20 cellular contexts compared by ENCODE assay signal in the genomic region with DNA sequence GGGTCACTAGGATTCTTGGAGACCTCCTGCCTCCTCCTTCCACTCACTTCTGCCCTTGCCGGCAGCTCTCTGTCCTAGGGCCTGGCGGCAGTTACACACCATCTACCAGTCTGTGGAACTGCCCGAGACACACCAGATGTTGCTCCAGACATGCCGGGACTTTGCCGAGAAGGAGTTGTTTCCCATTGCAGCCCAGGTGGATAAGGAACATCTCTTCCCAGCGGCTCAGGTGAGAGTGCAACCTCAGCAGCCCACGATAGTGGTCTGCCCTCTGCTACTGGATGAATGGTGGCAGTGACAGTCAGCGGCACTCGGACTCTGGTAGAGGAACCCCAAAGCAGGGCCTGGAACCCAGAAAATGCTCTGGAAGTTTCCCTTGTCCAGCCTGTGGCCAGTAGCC. TPM values are rescaled to one million over a fixed set of nuclear protein-coding genes. Genes with fewer than 3 reads are reported as not detected.
A peak's percentile ranks its signal among the peaks of the same experiment; 100 is the strongest.
DNase-seq lines count a peak whose midpoint lies in the region; ATAC-seq, FAIRE-seq and TF ChIP-seq lines count a peak whose summit lies in the region.
"Had no signal": no experiment of that assay in that cellular context is flagged by ENCODE, and none has a peak within 500 bp of the region (broad histone marks: within the 10 kb centered on the region; RNA-seq: fewer than 3 reads in every experiment).

No MANE protein-coding gene starts in this region.

- H3K4me3 ChIP-seq in lower lobe of right lung = no peak overlapping the region
- H3K4me3 ChIP-seq in small intestine (ENCODE audit: low read depth in 1 of 2, low read length in 2 of 2) = peak overlapping the region in 1 of 2 donors; percentile 76
- no peak overlapping the region for H3K4me3 ChIP-seq in OCI-LY7 (ENCODE audit: low read depth, low read length, poor library complexity, severe bottlenecking)
- H3K4me3 ChIP-seq in upper lobe of right lung = no peak overlapping the region

- TF ChIP-seq CTCF in lower lobe of right lung (IDR thresholded peaks at IDR 0.05) = no peak
- no peak for TF ChIP-seq CTCF in OCI-LY7 (conservative IDR thresholded peaks at IDR 0.05; ENCODE audit: low read length)
- no peak for TF ChIP-seq CTCF in upper lobe of right lung (IDR thresholded peaks at IDR 0.05)

- no peaks in the 10 kb centered on the region for H4K20me1 ChIP-seq in OCI-LY7 (ENCODE audit: insufficient read depth, low read length)

- DNase-seq in activated naive CD4-positive, alpha-beta T cell treated with anti-CD3 and anti-CD28 coated beads, Interleukin-2, amount 10 ng/mL, durations not matched to agents 7 days and 5 days = no peak
- no peak for DNase-seq in activated naive CD4-positive, alpha-beta T cell treated with anti-CD3 and anti-CD28 coated beads, Interleukin-2, amount 50 U/mL, for 72 hours (ENCODE audit: low spot score in 2 of 2)
- DNase-seq in activated T-helper 2 cell treated with anti-CD3 and anti-CD28 coated beads, Interferon-gamma antibody, Interleukin-2, Interleukin-4, amounts not matched to agents 10 μg/mL and 5 μg/mL and 100 μg/mL, durations not matched to agents 14 hours and 24 hours and 36 hours (ENCODE audit: low spot score) = no peak
- DNase-seq in lower lobe of right lung (peak; percentile 37), small intestine (peak; percentile 36), OCI-LY7 (ENCODE audit: low spot score) (no peak), upper lobe of right lung (no peak)
- DNase-seq: ACHN; adrenal gland; caudate nucleus; effector CD8-positive, alpha-beta T cell; heart right ventricle; NCI-H2029; NCI-H510A; SHP77 treated with DMSO at 0.1 percent for 48 hours; stimulated activated CD4-positive, alpha-beta T cell treated with anti-CD3 and anti-CD28 coated beads, Interleukin-1b, Interleukin-23, amount 100 ng/mL, for 48 hours had no signal

- H3K4me3 Mint-ChIP-seq in activated naive CD4-positive, alpha-beta T cell treated with anti-CD3 and anti-CD28 coated beads, Interleukin-2, amount 10 ng/mL, durations not matched to agents 7 days and 5 days = peak overlapping the region; percentile 95
- peak overlapping the region; percentile 26 for H3K4me3 Mint-ChIP-seq in activated T-helper 2 cell treated with anti-CD3 and anti-CD28 coated beads, Interferon-gamma antibody, Interleukin-2, Interleukin-4, amounts not matched to agents 10 μg/mL and 5 μg/mL and 100 μg/mL, durations not matched to agents 14 hours and 24 hours and 36 hours (ENCODE audit: low read depth)

- peaks cover 25% of the 10 kb centered on the region for H3K4me1 Mint-ChIP-seq in activated naive CD4-positive, alpha-beta T cell treated with anti-CD3 and anti-CD28 coated beads, Interleukin-2, amount 10 ng/mL, durations not matched to agents 7 days and 5 days
- H3K4me1 Mint-ChIP-seq in activated T-helper 2 cell treated with anti-CD3 and anti-CD28 coated beads, Interferon-gamma antibody, Interleukin-2, Interleukin-4, amounts not matched to agents 10 μg/mL and 5 μg/mL and 100 μg/mL, durations not matched to agents 14 hours and 24 hours and 36 hours (ENCODE audit: low read depth) = peaks cover 18% of the 10 kb centered on the region

- no peak overlapping the region for H3K27ac ChIP-seq in lower lobe of right lung
- H3K27ac ChIP-seq in small intestine (ENCODE audit: low read depth in 1 of 2, low read length in 1 of 2) = peak overlapping the region in 1 of 2 donors; percentile 86
- H3K27ac ChIP-seq in OCI-LY7 (ENCODE audit: low read depth, low read length, poor library complexity, severe bottlenecking) = no peak overlapping the region
- no peak overlapping the region for H3K27ac ChIP-seq in upper lobe of right lung
- H3K27ac ChIP-seq: neutrophil had no signal

- H3K79me2 ChIP-seq in OCI-LY7 (ENCODE audit: insufficient read depth, low read depth, low read length) = no peaks in the 10 kb centered on the region

- no peak for FAIRE-seq in small intestine (lab: Jason Lieb, UNC)
- FAIRE-seq: GM12891, islet of Langerhans had no signal

- H3K27me3 ChIP-seq in lower lobe of right lung (ENCODE audit: low read depth) (no peaks in the 10 kb centered on the region), small intestine (ENCODE audit: control insufficient read depth in 2 of 2, insufficient read depth in 2 of 2, low read length in 2 of 2) (no peaks in the 10 kb centered on the region), upper lobe of right lung (no peaks in the 10 kb centered on the region)
- H3K27me3 ChIP-seq: adrenal gland, heart right ventricle, neutrophil had no signal

- ATAC-seq in activated naive CD4-positive, alpha-beta T cell treated with anti-CD3 and anti-CD28 coated beads, Interleukin-2, amount 50 U/mL, for 72 hours = no peak
- ATAC-seq in lower lobe of right lung (no peak), upper lobe of right lung (no peak), HG03097 (IDR thresholded peaks at IDR 0.05; ENCODE audit: low FRiP score, unreplicated experiment) (no peak)

- no peak overlapping the region for H3K4me2 ChIP-seq in OCI-LY7 (ENCODE audit: low read length)

- no peaks in the 10 kb centered on the region for H3K9me3 ChIP-seq in lower lobe of right lung
- no peaks in the 10 kb centered on the region for H3K9me3 ChIP-seq in small intestine (ENCODE audit: control insufficient read depth, low read depth)
- no peaks in the 10 kb centered on the region for H3K9me3 ChIP-seq in OCI-LY7 (ENCODE audit: low read length)
- H3K9me3 ChIP-seq in upper lobe of right lung = no peaks in the 10 kb centered on the region
- H3K9me3 ChIP-seq: adrenal gland, heart right ventricle, neutrophil had no signal

- H3K27ac Mint-ChIP-seq in activated naive CD4-positive, alpha-beta T cell treated with anti-CD3 and anti-CD28 coated beads, Interleukin-2, amount 10 ng/mL, durations not matched to agents 7 days and 5 days = no peak overlapping the region
- H3K27ac Mint-ChIP-seq in activated naive CD4-positive, alpha-beta T cell treated with anti-CD3 and anti-CD28 coated beads, Interleukin-2, amount 50 U/mL, for 72 hours = no peak overlapping the region
- no peak overlapping the region for H3K27ac Mint-ChIP-seq in activated T-helper 2 cell treated with anti-CD3 and anti-CD28 coated beads, Interferon-gamma antibody, Interleukin-2, Interleukin-4, amounts not matched to agents 10 μg/mL and 5 μg/mL and 100 μg/mL, durations not matched to agents 14 hours and 24 hours and 36 hours

- no peaks in the 10 kb centered on the region for H3K27me3 Mint-ChIP-seq in activated naive CD4-positive, alpha-beta T cell treated with anti-CD3 and anti-CD28 coated beads, Interleukin-2, amount 10 ng/mL, durations not matched to agents 7 days and 5 days
- no peaks in the 10 kb centered on the region for H3K27me3 Mint-ChIP-seq in activated T-helper 2 cell treated with anti-CD3 and anti-CD28 coated beads, Interferon-gamma antibody, Interleukin-2, Interleukin-4, amounts not matched to agents 10 μg/mL and 5 μg/mL and 100 μg/mL, durations not matched to agents 14 hours and 24 hours and 36 hours (ENCODE audit: low read depth)

- H3K36me3 ChIP-seq in lower lobe of right lung (peaks cover 48% of the 10 kb centered on the region), small intestine (ENCODE audit: control insufficient read depth in 2 of 2, insufficient read depth in 2 of 2, low read length in 2 of 2) (peaks cover 11% of the 10 kb centered on the region in 2 donors), OCI-LY7 (ENCODE audit: insufficient read depth, low read length) (peaks cover 30% of the 10 kb centered on the region), upper lobe of right lung (peaks cover 40% of the 10 kb centered on the region)

- no peaks in the 10 kb centered on the region for H3K9me2 ChIP-seq in OCI-LY7 (ENCODE audit: insufficient read depth, low read length)

- H3K36me3 Mint-ChIP-seq in activated naive CD4-positive, alpha-beta T cell treated with anti-CD3 and anti-CD28 coated beads, Interleukin-2, amount 10 ng/mL, durations not matched to agents 7 days and 5 days = peaks cover 36% of the 10 kb centered on the region
- peaks cover 15 to 19% of the 10 kb centered on the region in 2 donors for H3K36me3 Mint-ChIP-seq in activated naive CD4-positive, alpha-beta T cell treated with anti-CD3 and anti-CD28 coated beads, Interleukin-2, amount 50 U/mL, for 72 hours
- H3K36me3 Mint-ChIP-seq in activated T-helper 2 cell treated with anti-CD3 and anti-CD28 coated beads, Interferon-gamma antibody, Interleukin-2, Interleukin-4, amounts not matched to agents 10 μg/mL and 5 μg/mL and 100 μg/mL, durations not matched to agents 14 hours and 24 hours and 36 hours (ENCODE audit: low read depth) = peaks cover 38% of the 10 kb centered on the region

- no peaks in the 10 kb centered on the region for H3K9me3 Mint-ChIP-seq in activated naive CD4-positive, alpha-beta T cell treated with anti-CD3 and anti-CD28 coated beads, Interleukin-2, amount 10 ng/mL, durations not matched to agents 7 days and 5 days
- H3K9me3 Mint-ChIP-seq in activated naive CD4-positive, alpha-beta T cell treated with anti-CD3 and anti-CD28 coated beads, Interleukin-2, amount 50 U/mL, for 72 hours = no peaks in the 10 kb centered on the region
- no peaks in the 10 kb centered on the region for H3K9me3 Mint-ChIP-seq in activated T-helper 2 cell treated with anti-CD3 and anti-CD28 coated beads, Interferon-gamma antibody, Interleukin-2, Interleukin-4, amounts not matched to agents 10 μg/mL and 5 μg/mL and 100 μg/mL, durations not matched to agents 14 hours and 24 hours and 36 hours

- no peak overlapping the region for H2AFZ ChIP-seq in OCI-LY7 (ENCODE audit: low read length)

- BruUV-seq in OCI-LY7 (replicated peaks; lab: Mats Ljungman, UMichigan) = no TSS peak

- 11 to 72% (median 37%) methylated on average over 9 of the region's 9 CpGs for WGBS in small intestine, 3 donors

- H3K4me1 ChIP-seq in lower lobe of right lung (peaks cover 14% of the 10 kb centered on the region), small intestine (ENCODE audit: control insufficient read depth in 2 of 2, insufficient read depth in 1 of 2, low read depth in 1 of 2, low read length in 1 of 2) (peaks cover 0 to 4% of the 10 kb centered on the region in 2 donors), OCI-LY7 (ENCODE audit: insufficient read depth, low read length, poor library complexity, severe bottlenecking) (peaks cover 22% of the 10 kb centered on the region), upper lobe of right lung (peaks cover 15% of the 10 kb centered on the region)

- POLR2A ChIA-PET in OCI-LY7 (lab: Charles Lee) = no interaction called here

- CTCF ChIA-PET in activated naive CD4-positive, alpha-beta T cell treated with anti-CD3 and anti-CD28 coated beads, Interleukin-2, amount 10 ng/mL, durations not matched to agents 7 days and 5 days (lab: Charles Lee) = no interaction called here
- CTCF ChIA-PET in OCI-LY7 (lab: Charles Lee; ENCODE audit: unreplicated experiment) = no interaction called here

- intact Hi-C loops in activated T-helper 2 cell treated with anti-CD3 and anti-CD28 coated beads, Interferon-gamma antibody, Interleukin-2, Interleukin-4, amounts not matched to agents 10 μg/mL and 5 μg/mL and 100 μg/mL, durations not matched to agents 14 hours and 24 hours and 36 hours (cut with micrococcal nuclease) = loop anchor here (5.0 to 10.0 kb wide), 3 partner anchors 35 to 248 kb away; a partner anchor contains a TSS
- intact Hi-C loops in lower lobe of right lung (cut with DNase I) = no loop called here
- intact Hi-C loops in OCI-LY7 (cut with micrococcal nuclease; ENCODE audit: unreplicated experiment) = loop anchor here (5.0 to 10.0 kb wide), 3 partner anchors 145 to 292 kb away; a partner anchor contains a TSS
- intact Hi-C loops in upper lobe of right lung (cut with DNase I) = no loop called here

RNA-seq across cellular contexts. Expression of a gene that starts 1.3 kb away (rescaled TPM):
- 10 to 100 TPM; 15.9 to 24.5 TPM for total RNA-seq in activated naive CD4-positive, alpha-beta T cell treated with anti-CD3 and anti-CD28 coated beads, Interleukin-2, amount 50 U/mL, for 72 hours
- 16.4 and 16.6 TPM in 2 replicates for total RNA-seq in activated T-helper 2 cell treated with anti-CD3 and anti-CD28 coated beads, Interferon-gamma antibody, Interleukin-2, Interleukin-4, amounts not matched to agents 10 μg/mL and 5 μg/mL and 100 μg/mL, durations not matched to agents 14 hours and 24 hours and 36 hours
- total RNA-seq in lower lobe of right lung (24.4 TPM), OCI-LY7 (2022) (11.2 and 14.5 TPM in 2 replicates), upper lobe of right lung (20.9 TPM)
- 100 to 1,000 TPM in 2 of 3 donors, 10 to 100 TPM in 1; 99.4 to 359 (median 270) TPM for polyA plus RNA-seq in small intestine
- total RNA-seq in OCI-LY7 (2014; rRNA removed; shearing (Covaris generic)) = 7.7 and 8.8 TPM in 2 replicates

RNA-seq across cellular contexts. Expression of a gene that starts 16.7 kb away (rescaled TPM):
- total RNA-seq in activated naive CD4-positive, alpha-beta T cell treated with anti-CD3 and anti-CD28 coated beads, Interleukin-2, amount 50 U/mL, for 72 hours = 10 to 100 TPM; 24.3 to 26.7 TPM
- total RNA-seq in activated T-helper 2 cell treated with anti-CD3 and anti-CD28 coated beads, Interferon-gamma antibody, Interleukin-2, Interleukin-4, amounts not matched to agents 10 μg/mL and 5 μg/mL and 100 μg/mL, durations not matched to agents 14 hours and 24 hours and 36 hours = 25.1 and 27.0 TPM in 2 replicates
- total RNA-seq in lower lobe of right lung (27.1 TPM), OCI-LY7 (2022) (24.6 and 27.4 TPM in 2 replicates), upper lobe of right lung (23.0 TPM)
- polyA plus RNA-seq in small intestine = 10 to 100 TPM in 1 of 3 donors, 1 to 10 TPM in 2; 6.9 to 19.1 (median 8.6) TPM
- total RNA-seq in OCI-LY7 (2014; rRNA removed; shearing (Covaris generic)) = 16.5 and 17.2 TPM in 2 replicates

RNA-seq across cellular contexts. Expression of a gene that starts 40.0 kb away (rescaled TPM):
- total RNA-seq in activated naive CD4-positive, alpha-beta T cell treated with anti-CD3 and anti-CD28 coated beads, Interleukin-2, amount 50 U/mL, for 72 hours = 10 to 100 TPM; 51.0 to 89.9 TPM
- 136 and 142 TPM in 2 replicates for total RNA-seq in activated T-helper 2 cell treated with anti-CD3 and anti-CD28 coated beads, Interferon-gamma antibody, Interleukin-2, Interleukin-4, amounts not matched to agents 10 μg/mL and 5 μg/mL and 100 μg/mL, durations not matched to agents 14 hours and 24 hours and 36 hours
- 98.1 TPM for total RNA-seq in lower lobe of right lung
- polyA plus RNA-seq in small intestine = 100 to 1,000 TPM in 1 of 3 donors, 10 to 100 TPM in 1, 1 to 10 TPM in 1; 9.7 to 228 (median 14.3) TPM
- 69.7 and 74.1 TPM in 2 replicates for total RNA-seq in OCI-LY7 (2014; rRNA removed; shearing (Covaris generic))
- total RNA-seq in OCI-LY7 (2022) = 82.4 and 101 TPM in 2 replicates
- 115 TPM for total RNA-seq in upper lobe of right lung

Comparison
In these comparisons a context has a peak if more than half of its experiments do, and no peak if none do; other contexts are left out.
1. DNase-seq: peak in lower lobe of right lung (single experiment) and small intestine (single experiment); none in activated naive CD4-positive, alpha-beta T cell treated with anti-CD3 and anti-CD28 coated beads, Interleukin-2, amount 10 ng/mL, durations not matched to agents 7 days and 5 days (single experiment), activated naive CD4-positive, alpha-beta T cell treated with anti-CD3 and anti-CD28 coated beads, Interleukin-2, amount 50 U/mL, for 72 hours (0 of 2), activated T-helper 2 cell treated with anti-CD3 and anti-CD28 coated beads, Interferon-gamma antibody, Interleukin-2, Interleukin-4, amounts not matched to agents 10 μg/mL and 5 μg/mL and 100 μg/mL, durations not matched to agents 14 hours and 24 hours and 36 hours (single experiment), OCI-LY7 (single experiment) and upper lobe of right lung (single experiment).
2. intact Hi-C loops: an anchor here in activated T-helper 2 cell treated with anti-CD3 and anti-CD28 coated beads, Interferon-gamma antibody, Interleukin-2, Interleukin-4, amounts not matched to agents 10 μg/mL and 5 μg/mL and 100 μg/mL, durations not matched to agents 14 hours and 24 hours and 36 hours (5.0 to 10.0 kb wide) and OCI-LY7 (5.0 to 10.0 kb wide); none called in lower lobe of right lung and upper lobe of right lung.